19 cellular contexts compared by ENCODE assay signal in the genomic region with DNA sequence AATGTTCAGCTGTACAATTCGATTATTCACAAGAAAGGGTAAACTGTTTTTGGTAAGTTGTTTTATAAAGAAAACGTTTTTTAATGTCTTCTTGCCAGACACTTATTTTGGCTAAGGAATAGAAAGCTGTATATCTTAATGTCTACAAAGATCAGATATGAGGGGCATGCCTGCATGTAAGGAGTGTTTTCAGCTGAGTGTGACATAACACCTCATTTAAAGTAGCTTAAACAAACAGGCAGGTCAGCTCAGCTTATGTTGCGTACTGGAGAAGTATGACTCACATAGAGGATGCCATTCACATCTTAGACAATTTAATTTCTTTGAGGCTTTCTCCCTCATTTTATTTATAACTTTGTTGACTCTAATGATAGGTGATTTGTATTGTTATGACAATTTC. TPM values are rescaled to one million over a fixed set of nuclear protein-coding genes. Genes with fewer than 3 reads are reported as not detected.
DNase-seq lines count a peak whose midpoint lies in the region; ATAC-seq and TF ChIP-seq lines count a peak whose summit lies in the region.
"Had no signal": no experiment of that assay in that cellular context is flagged by ENCODE, and none has a peak within 500 bp of the region (broad histone marks: within the 10 kb centered on the region; RNA-seq: fewer than 3 reads in every experiment).

No MANE protein-coding gene starts in this region.

- H3K4me3 ChIP-seq in SK-N-SH (ENCODE audit: low read depth in 2 of 2, low read length in 1 of 2) (no peak overlapping the region), fibroblast of pulmonary artery (replicated peaks; ENCODE audit: low read depth, low read length) (no peak overlapping the region)
- H3K4me3 ChIP-seq: right lobe of liver, SJSA1 had no signal

- no peak for TF ChIP-seq RAD21 in SK-N-SH (IDR thresholded peaks at IDR 0.05; ENCODE audit: low read length)

- H3K9ac ChIP-seq in SK-N-SH, result no peak overlapping the region
- H3K9ac ChIP-seq: KMS-11 had no signal

- no peak overlapping the region for H3K4me2 ChIP-seq in SK-N-SH
- H3K4me2 ChIP-seq: KMS-11 had no signal

- no peaks in the 10 kb centered on the region for H4K20me1 ChIP-seq in SK-N-SH (ENCODE audit: insufficient read depth)

- no peaks in the 10 kb centered on the region for H3K9me3 ChIP-seq in SK-N-SH
- H3K9me3 ChIP-seq: right lobe of liver, SJSA1 had no signal

- TF ChIP-seq CTCF in SK-N-SH (IDR thresholded peaks at IDR 0.05), result no peak
- TF ChIP-seq CTCF in fibroblast of pulmonary artery (IDR thresholded peaks at IDR 0.05; ENCODE audit: low read length, missing control alignments), result no peak

- DNase-seq in SK-N-SH (no peak), amniotic epithelial cell (ENCODE audit: low read depth) (peak; percentile 34), fibroblast of pulmonary artery (ENCODE audit: low read depth) (peak; percentile 10), DMS79 (lab: John Stamatoyannopoulos, UW) (no peak), HuH-7 (ENCODE audit: low spot score) (no peak), NCI-H446 (lab: John Stamatoyannopoulos, UW) (no peak)
- no peak for DNase-seq in effector CD4-positive, alpha-beta T cell
- DNase-seq: activated CD4-positive, alpha-beta T cell treated with anti-CD3 and anti-CD28 coated beads, Interleukin-2, amount 10 ng/mL, durations not matched to agents 7 days and 5 days; activated naive CD4-positive, alpha-beta T cell treated with anti-CD3 and anti-CD28 coated beads, Interleukin-2, amount 50 U/mL, for 16 hours; caudate nucleus; glutamatergic neuron; immature natural killer cell; NCI-H1417 treated with DMSO at 0.1 percent for 48 hours; NCI-H345; right lobe of liver; stimulated activated CD4-positive, alpha-beta T cell treated with anti-CD3 and anti-CD28 coated beads, Interleukin-4, amount 100 ng/mL, for 4 hours had no signal

- no peaks in the 10 kb centered on the region for H3K9me2 ChIP-seq in SK-N-SH

- no peaks in the 10 kb centered on the region for H3K79me2 ChIP-seq in SK-N-SH (ENCODE audit: insufficient read depth)

- no peaks in the 10 kb centered on the region for H3F3A ChIP-seq in SK-N-SH (replicated peaks; ENCODE audit: insufficient read depth)

- H3K27ac ChIP-seq in SK-N-SH (ENCODE audit: low read depth in 2 of 2, low read length in 1 of 2), result no peak overlapping the region
- H3K27ac ChIP-seq: KMS-11, right lobe of liver, SJSA1 had no signal

- CTCF ChIA-PET in SK-N-SH (lab: Yijun Ruan, JAX), result no interaction called here

- WGBS in SK-N-SH (ENCODE audit: low lambda C conversion rate), result 47% methylated on average over 3 of the region's 3 CpGs

- H3K4me1 ChIP-seq in SK-N-SH (ENCODE audit: control insufficient read depth in 1 of 2, insufficient read depth in 2 of 2, low read depth in 1 of 2, low read length in 1 of 2), result no peaks in the 10 kb centered on the region; a peak in 2 of 4 replicates
- H3K4me1 ChIP-seq: right lobe of liver, SJSA1 had no signal

- no peak for TF ChIP-seq EP300 in SK-N-SH (IDR thresholded peaks at IDR 0.05; ENCODE audit: borderline replicate concordance in 1 of 2, low read depth in 1 of 2, low read length in 1 of 2)

- no peaks in the 10 kb centered on the region for H3K36me3 ChIP-seq in SK-N-SH (replicated peaks in 1 of 2; ENCODE audit: control insufficient read depth in 1 of 2, insufficient read depth in 2 of 2, low read length in 1 of 2)
- H3K36me3 ChIP-seq: right lobe of liver, SJSA1 had no signal

- POLR2A ChIA-PET in SK-N-SH (lab: Yijun Ruan, JAX), result no interaction called here

- H2AFZ ChIP-seq in SK-N-SH (ENCODE audit: low read depth), result no peak overlapping the region

- no peaks in the 10 kb centered on the region for H3K27me3 ChIP-seq in SK-N-SH (ENCODE audit: insufficient read depth)
- H3K27me3 ChIP-seq: right lobe of liver had no signal

- ATAC-seq in SK-N-SH treated with all-trans-retinoic acid at 6 μM for 48 hours, result peak; percentile 43
- ATAC-seq: right lobe of liver had no signal

TF ChIP-seq in SK-N-SH treated with all-trans-retinoic acid at 6 μM for 48 hours, 23 proteins besides CTCF, POLR2A, EP300 and RAD21 (continues in another document):
- TF ChIP-seq ISL1 (CRISPR knock-in tag; IDR thresholded peaks at IDR 0.05) (no peak), ESRRG (CRISPR knock-in tag; IDR thresholded peaks at IDR 0.05) (no peak), RARB (CRISPR knock-in tag; IDR thresholded peaks at IDR 0.05) (no peak), ZFP30 (CRISPR knock-in tag; IDR thresholded peaks at IDR 0.05) (no peak), CSDC2 (CRISPR knock-in tag; IDR thresholded peaks at IDR 0.05) (no peak)
- TF ChIP-seq, protein P1, sequence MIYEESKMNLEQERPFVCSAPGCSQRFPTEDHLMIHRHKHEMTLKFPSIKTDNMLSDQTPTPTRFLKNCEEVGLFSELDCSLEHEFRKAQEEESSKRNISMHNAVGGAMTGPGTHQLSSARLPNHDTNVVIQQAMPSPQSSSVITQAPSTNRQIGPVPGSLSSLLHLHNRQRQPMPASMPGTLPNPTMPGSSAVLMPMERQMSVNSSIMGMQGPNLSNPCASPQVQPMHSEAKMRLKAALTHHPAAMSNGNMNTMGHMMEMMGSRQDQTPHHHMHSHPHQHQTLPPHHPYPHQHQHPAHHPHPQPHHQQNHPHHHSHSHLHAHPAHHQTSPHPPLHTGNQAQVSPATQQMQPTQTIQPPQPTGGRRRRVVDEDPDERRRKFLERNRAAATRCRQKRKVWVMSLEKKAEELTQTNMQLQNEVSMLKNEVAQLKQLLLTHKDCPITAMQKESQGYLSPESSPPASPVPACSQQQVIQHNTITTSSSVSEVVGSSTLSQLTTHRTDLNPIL (CRISPR knock-in tag; IDR thresholded peaks at IDR 0.05; ENCODE audit: low read depth), result no peak
- TF ChIP-seq, protein P2, sequence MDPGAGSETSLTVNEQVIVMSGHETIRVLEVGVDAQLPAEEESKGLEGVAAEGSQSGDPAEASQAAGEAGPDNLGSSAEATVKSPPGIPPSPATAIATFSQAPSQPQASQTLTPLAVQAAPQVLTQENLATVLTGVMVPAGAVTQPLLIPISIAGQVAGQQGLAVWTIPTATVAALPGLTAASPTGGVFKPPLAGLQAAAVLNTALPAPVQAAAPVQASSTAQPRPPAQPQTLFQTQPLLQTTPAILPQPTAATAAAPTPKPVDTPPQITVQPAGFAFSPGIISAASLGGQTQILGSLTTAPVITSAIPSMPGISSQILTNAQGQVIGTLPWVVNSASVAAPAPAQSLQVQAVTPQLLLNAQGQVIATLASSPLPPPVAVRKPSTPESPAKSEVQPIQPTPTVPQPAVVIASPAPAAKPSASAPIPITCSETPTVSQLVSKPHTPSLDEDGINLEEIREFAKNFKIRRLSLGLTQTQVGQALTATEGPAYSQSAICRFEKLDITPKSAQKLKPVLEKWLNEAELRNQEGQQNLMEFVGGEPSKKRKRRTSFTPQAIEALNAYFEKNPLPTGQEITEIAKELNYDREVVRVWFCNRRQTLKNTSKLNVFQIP (CRISPR knock-in tag; IDR thresholded peaks at IDR 0.05; ENCODE audit: borderline replicate concordance, low read depth), result no peak

TF ChIP-seq in SK-N-SH, 30 proteins besides CTCF, POLR2A, EP300 and RAD21 (continues in another document):
- TF ChIP-seq SIN3A (IDR thresholded peaks at IDR 0.05; ENCODE audit: borderline replicate concordance, low read depth, low read length) (no peak), RCOR1 (IDR thresholded peaks at IDR 0.05; ENCODE audit: low read length) (no peak), MXI1 (IDR thresholded peaks at IDR 0.05; ENCODE audit: low read depth, low read length) (no peak), SMC3 (IDR thresholded peaks at IDR 0.05; ENCODE audit: low read depth, low read length) (no peak), FOSL2 (IDR thresholded peaks at IDR 0.05; ENCODE audit: borderline replicate concordance, low read depth) (no peak), POLR2AphosphoS5 (IDR thresholded peaks at IDR 0.05; ENCODE audit: low read depth, low read length) (no peak), RXRA (IDR thresholded peaks at IDR 0.05; ENCODE audit: borderline replicate concordance, low read depth) (no peak), YY1 (IDR thresholded peaks at IDR 0.05; ENCODE audit: low read depth) (no peak), NFIC (IDR thresholded peaks at IDR 0.05; ENCODE audit: borderline replicate concordance) (no peak), TAF1 (IDR thresholded peaks at IDR 0.05; ENCODE audit: borderline replicate concordance, low read depth, low read length) (no peak), RFX5 (IDR thresholded peaks at IDR 0.05; ENCODE audit: low read length) (no peak)
- TF ChIP-seq, protein P3, sequence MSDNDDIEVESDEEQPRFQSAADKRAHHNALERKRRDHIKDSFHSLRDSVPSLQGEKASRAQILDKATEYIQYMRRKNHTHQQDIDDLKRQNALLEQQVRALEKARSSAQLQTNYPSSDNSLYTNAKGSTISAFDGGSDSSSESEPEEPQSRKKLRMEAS (IDR thresholded peaks at IDR 0.05; ENCODE audit: low read depth), result no peak

RNA-seq across cellular contexts. Expression of a gene that starts 30.4 kb away (rescaled TPM):
- 20.8 and 29.7 TPM in 2 replicates for polyA plus RNA-seq in SK-N-SH (2012; rRNA removed)
- 39.7 and 57.5 TPM in 2 replicates for polyA plus RNA-seq in SK-N-SH (2012; cell fraction: cytosol; rRNA removed)
- polyA plus RNA-seq in SK-N-SH (2012; cell fraction: nucleus; rRNA removed), result 5.7 and 14.4 TPM in 2 replicates

RNA-seq across cellular contexts. Expression of a gene that starts 47.2 kb away (rescaled TPM):
- not detected in 2 replicates for polyA plus RNA-seq in SK-N-SH (2012; rRNA removed)
- polyA plus RNA-seq in SK-N-SH (2012; cell fraction: cytosol; rRNA removed), result not detected in 2 replicates
- not detected in 2 replicates for polyA plus RNA-seq in SK-N-SH (2012; cell fraction: nucleus; rRNA removed)

Comparison
In these comparisons a context has a peak if more than half of its experiments do, and no peak if none do; other contexts are left out.
1. DNase-seq: peak in amniotic epithelial cell (single experiment) and fibroblast of pulmonary artery (single experiment); none in SK-N-SH (single experiment), DMS79 (single experiment), HuH-7 (single experiment), effector CD4-positive, alpha-beta T cell (single experiment) and NCI-H446 (0 of 2).